In genomic region chr13:110254751-110255553, GRCh38 we compare ENCODE assay signal across 1 cellular context.
TF ChIP-seq lines count a peak whose summit lies in the region.

No MANE protein-coding gene starts in this region.

TF ChIP-seq in IMR-90, 13 proteins besides CTCF, POLR2A, EP300 and RAD21:
- TF ChIP-seq CHD1 (IDR thresholded peaks at IDR 0.05; ENCODE audit: low read depth, low read length): no peak
- no peak for TF ChIP-seq FOS (IDR thresholded peaks at IDR 0.05; ENCODE audit: low read depth, low read length)
- no peak for TF ChIP-seq ELK1 (IDR thresholded peaks at IDR 0.05; ENCODE audit: borderline replicate concordance, low read depth, low read length)
- TF ChIP-seq MAFK (IDR thresholded peaks at IDR 0.05; ENCODE audit: low read depth, low read length): no peak
- no peak for TF ChIP-seq RFX5 (IDR thresholded peaks at IDR 0.05; ENCODE audit: low read depth, low read length)
- no peak for TF ChIP-seq RCOR1 (IDR thresholded peaks at IDR 0.05; ENCODE audit: insufficient replicate concordance, low read length)
- TF ChIP-seq USF2 (IDR thresholded peaks at IDR 0.05; ENCODE audit: low read depth, low read length): no peak
- TF ChIP-seq BHLHE40 (IDR thresholded peaks at IDR 0.05; ENCODE audit: low read depth, low read length): no peak
- no peak for TF ChIP-seq NFE2L2 (IDR thresholded peaks at IDR 0.05; ENCODE audit: low read depth, low read length)
- TF ChIP-seq CEBPB (IDR thresholded peaks at IDR 0.05; ENCODE audit: low read depth, low read length): no peak
- TF ChIP-seq MAZ (IDR thresholded peaks at IDR 0.05; ENCODE audit: borderline replicate concordance, low read depth, low read length): no peak
TF ChIP-seq in IMR-90: peak in this region for 0.
